Comparison of ENCODE assay signal across 8 cellular contexts in genomic region chr14:50532502-50533313, GRCh38. TPM values are rescaled to one million over a fixed set of nuclear protein-coding genes. Genes with fewer than 3 reads are reported as not detected.
DNase-seq lines count a peak whose midpoint lies in the region; ATAC-seq lines count a peak whose summit lies in the region.

Gene MAP4K5 (minus strand): TSS chr14:50532569. CDS start chr14:50532049, 520 bp downstream.

- CTCF ChIA-PET in activated CD8-positive, alpha-beta memory T cell treated with anti-CD3 and anti-CD28 coated beads, Interleukin-2, amount 10 ng/mL, durations not matched to agents 7 days and 5 days (lab: Charles Lee) = interaction anchor here (0.6 to 2.0 kb wide), 19 partner anchors 8 to 680 kb away, joined by 3 to 20 read pairs (median 4); partner anchors contain the start of genes CDKL1 and NEMF

- peak; percentile 85 for DNase-seq in Caki2 (ENCODE audit: low read depth)
- DNase-seq in HT1080 (ENCODE audit: low read depth) = peak; percentile 89
- DNase-seq in NK-92 treated with Interleukin-12 subunit alpha and Interleukin-12 subunit beta, amount 100 ng/mL, for 24 hours (lab: John Stamatoyannopoulos, UW) = peak; percentile 78
- DNase-seq in activated CD8-positive, alpha-beta memory T cell treated with anti-CD3 and anti-CD28 coated beads, Interleukin-2, amount 10 ng/mL, durations not matched to agents 7 days and 5 days = peak; percentile 92
- DNase-seq in mesenteric fat pad (ENCODE audit: low spot score) = peak; percentile 97
- DNase-seq in stimulated activated CD8-positive, alpha-beta memory T cell treated with anti-CD3 and anti-CD28 coated beads, Interleukin-15, amount 100 ng/mL, for 1 hour (ENCODE audit: low read depth) = peak; percentile 65

- H3K36me3 ChIP-seq in endocrine pancreas (ENCODE audit: control insufficient read depth, insufficient read depth, low read length) = no peaks in the 10 kb centered on the region

- H3K27me3 Mint-ChIP-seq in activated CD8-positive, alpha-beta memory T cell treated with anti-CD3 and anti-CD28 coated beads, Interleukin-2, amount 10 ng/mL, durations not matched to agents 7 days and 5 days = peaks cover 7% of the 10 kb centered on the region

- ATAC-seq in GM21360 (IDR thresholded peaks at IDR 0.05; ENCODE audit: unreplicated experiment) = peak; percentile 94
- ATAC-seq in activated CD8-positive, alpha-beta memory T cell treated with anti-CD3 and anti-CD28 coated beads, Interleukin-2, amount 10 ng/mL, durations not matched to agents 7 days and 5 days = peak; percentile 97

- no peaks in the 10 kb centered on the region for H3K27me3 ChIP-seq in endocrine pancreas (ENCODE audit: control insufficient read depth, insufficient read depth, low read length)

- H3K36me3 Mint-ChIP-seq in activated CD8-positive, alpha-beta memory T cell treated with anti-CD3 and anti-CD28 coated beads, Interleukin-2, amount 10 ng/mL, durations not matched to agents 7 days and 5 days = peaks cover 10% of the 10 kb centered on the region

- peak within 1 kb of the TSS; percentile 88 for H3K4me3 Mint-ChIP-seq in activated CD8-positive, alpha-beta memory T cell treated with anti-CD3 and anti-CD28 coated beads, Interleukin-2, amount 10 ng/mL, durations not matched to agents 7 days and 5 days

- H3K4me1 Mint-ChIP-seq in activated CD8-positive, alpha-beta memory T cell treated with anti-CD3 and anti-CD28 coated beads, Interleukin-2, amount 10 ng/mL, durations not matched to agents 7 days and 5 days = peaks cover 42% of the 10 kb centered on the region

- peaks cover 15% of the 10 kb centered on the region for H3K4me1 ChIP-seq in endocrine pancreas (ENCODE audit: control insufficient read depth, insufficient read depth, low read length)

- H3K9me3 Mint-ChIP-seq in activated CD8-positive, alpha-beta memory T cell treated with anti-CD3 and anti-CD28 coated beads, Interleukin-2, amount 10 ng/mL, durations not matched to agents 7 days and 5 days (ENCODE audit: low read depth) = no peaks in the 10 kb centered on the region

- in situ Hi-C loops in Caki2 (cut with HindIII; ENCODE audit: low pct_unique_long_range_greater_than_20kb, low sequenced_read_pairs) = no loop called here

- H3K27ac Mint-ChIP-seq in activated CD8-positive, alpha-beta memory T cell treated with anti-CD3 and anti-CD28 coated beads, Interleukin-2, amount 10 ng/mL, durations not matched to agents 7 days and 5 days = peak within 1 kb of the TSS; percentile 83

- H3K4me3 ChIP-seq in endocrine pancreas (ENCODE audit: control insufficient read depth, insufficient read depth, low read length) = peak within 1 kb of the TSS; percentile 100

- H3K9ac ChIP-seq in endocrine pancreas (ENCODE audit: control insufficient read depth, insufficient read depth, low read length) = peak within 1 kb of the TSS; percentile 88

- no peaks in the 10 kb centered on the region for H3K9me3 ChIP-seq in endocrine pancreas (ENCODE audit: control insufficient read depth, low read length)

RNA-seq across cellular contexts. Expression of gene MAP4K5, which starts in this region (rescaled TPM):
- 72.7 and 101 TPM in 2 replicates for total RNA-seq in Caki2 (2014; rRNA removed; shearing (Covaris generic); ENCODE audit: low replicate concordance)
- 38.1 and 47.9 TPM in 2 replicates for total RNA-seq in HT1080 (2014; rRNA removed; shearing (Covaris generic))
- polyA plus RNA-seq in HT1080 (2015; cell fraction: cytosol; rRNA removed) = 38.2 and 71.0 TPM in 2 replicates
- polyA plus RNA-seq in HT1080 (2015; cell fraction: nucleus; rRNA removed) = 105 and 125 TPM in 2 replicates
- total RNA-seq in activated CD8-positive, alpha-beta memory T cell treated with anti-CD3 and anti-CD28 coated beads, Interleukin-2, amount 10 ng/mL, durations not matched to agents 7 days and 5 days = 10 to 100 TPM; 31.4 to 38.7 TPM
- 52.6 TPM for total RNA-seq in mesenteric fat pad

Comparison
In these comparisons a context has a peak if more than half of its experiments do, and no peak if none do; other contexts are left out.
1. Peak in every context shown above with its lines: DNase-seq, ATAC-seq and H3K4me3 ChIP-seq.